Comparison of ENCODE assay signal across 23 cellular contexts in the genomic region with DNA sequence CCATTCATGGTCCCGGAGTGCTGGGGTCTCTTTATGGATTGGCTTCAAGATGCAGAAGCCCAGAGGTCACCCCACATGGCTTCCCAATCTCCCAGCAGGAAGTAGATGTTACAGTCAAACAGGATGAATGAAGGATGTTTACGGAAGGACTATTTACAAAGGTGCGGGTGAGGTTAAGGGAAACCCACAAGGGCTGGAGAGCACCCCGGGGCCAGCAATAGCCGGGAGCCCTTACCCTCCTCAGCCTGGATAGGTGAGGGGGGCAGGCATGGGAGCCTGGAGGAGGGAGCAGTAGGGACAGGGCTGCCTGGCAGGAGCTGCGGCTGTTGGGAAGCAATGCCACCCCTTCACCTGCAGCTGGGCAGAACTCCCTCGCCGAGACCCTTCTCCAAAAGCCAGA. TPM values are rescaled to one million over a fixed set of nuclear protein-coding genes. Genes with fewer than 3 reads are reported as not detected.
"Had no signal": no experiment of that assay in that cellular context is flagged by ENCODE, and none has a peak within 500 bp of the region (broad histone marks: within the 10 kb centered on the region; RNA-seq: fewer than 3 reads in every experiment).

No MANE protein-coding gene starts in this region.

- H3K36me3 ChIP-seq: gastrocnemius medialis, neutrophil, suprapubic skin, thyroid gland had no signal

- H3K4me3 ChIP-seq: gastrocnemius medialis, lung, suprapubic skin, thyroid gland had no signal

- H3K27me3 ChIP-seq: gastrocnemius medialis, neutrophil, thyroid gland had no signal

- ATAC-seq: esophagus mucosa; gastrocnemius medialis; left ventricle myocardium superior; right cardiac atrium; stimulated activated effector memory CD8-positive, alpha-beta T cell treated with anti-CD3 and anti-CD28 coated beads, Interleukin-12 subunit alpha, Interleukin-12 subunit beta, amount 100 ng/mL, for 72 hours; stimulated activated naive CD8-positive, alpha-beta T cell treated with anti-CD3 and anti-CD28 coated beads, Interleukin-15, Interleukin-2, amounts not matched to agents 100 U/mL and 50 U/mL, for 24 hours had no signal

- H3K4me3 Mint-ChIP-seq: immature natural killer cell; naive B cell; nephron; stimulated activated effector memory CD8-positive, alpha-beta T cell treated with anti-CD3 and anti-CD28 coated beads, Interleukin-12 subunit alpha, Interleukin-12 subunit beta, amount 100 ng/mL, for 72 hours; type B pancreatic cell had no signal

- H3K4me1 Mint-ChIP-seq: immature natural killer cell; naive B cell; stimulated activated effector memory CD8-positive, alpha-beta T cell treated with anti-CD3 and anti-CD28 coated beads, Interleukin-12 subunit alpha, Interleukin-12 subunit beta, amount 100 ng/mL, for 72 hours had no signal

- H3K27ac ChIP-seq: gastrocnemius medialis, neutrophil, suprapubic skin, thyroid gland had no signal

- DNase-seq: effector memory CD4-positive, alpha-beta T cell; gastrocnemius medialis; immature natural killer cell; left ventricle myocardium superior; mesenchymal stem cell; midbrain; naive B cell; right cardiac atrium; stimulated activated CD4-positive, alpha-beta T cell treated with anti-CD3 and anti-CD28 coated beads, Interleukin-4, amount 100 ng/mL, for 1 hour; stimulated activated CD8-positive, alpha-beta memory T cell treated with anti-CD3 and anti-CD28 coated beads, Interleukin-4, amount 100 ng/mL, for 48 hours; stimulated activated naive CD8-positive, alpha-beta T cell treated with anti-CD3 and anti-CD28 coated beads, Interleukin-15, Interleukin-2, amounts not matched to agents 100 U/mL and 50 U/mL, for 24 hours; thyroid gland had no signal

- H3K27ac Mint-ChIP-seq: naive B cell; nephron; stimulated activated effector memory CD8-positive, alpha-beta T cell treated with anti-CD3 and anti-CD28 coated beads, Interleukin-12 subunit alpha, Interleukin-12 subunit beta, amount 100 ng/mL, for 72 hours; type B pancreatic cell had no signal

- H3K9me3 Mint-ChIP-seq: immature natural killer cell; nephron; stimulated activated effector memory CD8-positive, alpha-beta T cell treated with anti-CD3 and anti-CD28 coated beads, Interleukin-12 subunit alpha, Interleukin-12 subunit beta, amount 100 ng/mL, for 72 hours; type B pancreatic cell had no signal

- H3K9me3 ChIP-seq: gastrocnemius medialis, neutrophil, suprapubic skin, thyroid gland had no signal

- H3K36me3 Mint-ChIP-seq: immature natural killer cell; naive B cell; stimulated activated effector memory CD8-positive, alpha-beta T cell treated with anti-CD3 and anti-CD28 coated beads, Interleukin-12 subunit alpha, Interleukin-12 subunit beta, amount 100 ng/mL, for 72 hours; type B pancreatic cell had no signal

- H3K27me3 Mint-ChIP-seq: type B pancreatic cell had no signal

- H3K4me1 ChIP-seq: thyroid gland had no signal

RNA-seq across cellular contexts. Expression of a gene that starts 24.5 kb away (rescaled TPM):
- total RNA-seq: esophagus mucosa, fibroblast of lung, left ventricle myocardium superior, lung, osteocyte, posterior vena cava, right cardiac atrium, suprapubic skin, thyroid gland had no signal
- polyA plus RNA-seq: fibroblast of lung, immature natural killer cell, keratinocyte, right cardiac atrium had no signal

RNA-seq across cellular contexts. Expression of a gene that starts 55.3 kb away (rescaled TPM):
- total RNA-seq: fibroblast of lung, gastrocnemius medialis, left ventricle myocardium superior, posterior vena cava had no signal
- polyA plus RNA-seq: fibroblast of lung, immature natural killer cell, keratinocyte had no signal
